In genomic region chr7:75987026-75987804, GRCh38 we compare ENCODE assay signal across 22 cellular contexts. TPM values are rescaled to one million over a fixed set of nuclear protein-coding genes. Genes with fewer than 3 reads are reported as not detected.
A peak's percentile ranks its signal among the peaks of the same experiment; 100 is the strongest.
DNase-seq lines count a peak whose midpoint lies in the region; ATAC-seq, FAIRE-seq and TF ChIP-seq lines count a peak whose summit lies in the region.
"Had no signal": no experiment of that assay in that cellular context is flagged by ENCODE, and none has a peak within 500 bp of the region (broad histone marks: within the 10 kb centered on the region; RNA-seq: fewer than 3 reads in every experiment).

No MANE protein-coding gene starts in this region.

- POLR2A ChIA-PET in HepG2 (lab: Yijun Ruan, JAX), result interaction anchor here (1.5 kb wide), 1 partner anchor 71 kb away, joined by 3 read pairs; no protein-coding TSS in a partner anchor
- POLR2A ChIA-PET in HEK293T (lab: Yijun Ruan, JAX), result no interaction called here

- TF ChIP-seq RAD21 in HepG2 (CRISPR knock-in tag; IDR thresholded peaks at IDR 0.05), result no peak

- peak; percentile 38 for DNase-seq in Right ventricle myocardium superior
- DNase-seq in heart right ventricle, result no peak
- peak in 6 of 7 donors; percentile 46 to 67 (median 54) for DNase-seq in adrenal gland
- no peak for DNase-seq in HepG2 (ENCODE audit: low spot score)
- no peak for DNase-seq in stimulated activated naive B cell treated with anti-CD40 and anti-IgM and Interleukin-4, amounts not matched to agents 10 μg/mL and 1 μg/mL and 100 μg/mL, for 72 hours
- DNase-seq in iPS-NIHi7 (ENCODE audit: extremely low spot score), result no peak
- no peak for DNase-seq in HEK293T (ENCODE audit: extremely low spot score)
- DNase-seq: ACHN; activated CD4-positive, alpha-beta T cell treated with anti-CD3 and anti-CD28 coated beads, Interleukin-2, amount 50 U/mL, for 1 hour; activated naive CD4-positive, alpha-beta T cell treated with Interleukin-2 at 50 U/mL for 16 hours; cerebellar nuclear complex; effector memory CD8-positive, alpha-beta T cell; GF-D8; KG1; MV-4-11; NCI-H187 treated with DMSO at 0.1 percent for 48 hours; NCI-H446; NK-92 treated with Interleukin-12 subunit alpha and Interleukin-12 subunit beta, amount 100 ng/mL, for 24 hours; stimulated activated CD4-positive, alpha-beta T cell treated with anti-CD3 and anti-CD28 coated beads, Interleukin-12 subunit alpha, Interleukin-12 subunit beta, amount 100 ng/mL, for 4 hours had no signal

- H3K27ac ChIP-seq in heart right ventricle (peak overlapping the region in 5 of 10 donors; percentile 20 to 56 (median 40)), adrenal gland (peak overlapping the region; percentile 81 to 97 (median 85)), HepG2 (ENCODE audit: extremely low read length, insufficient read depth, low read length) (no peak overlapping the region)

- WGBS in heart right ventricle, 2 donors, result 91 to 92% methylated on average over 32 of the region's 32 CpGs
- 87 to 90% (median 89%) methylated on average over 25 to 32 of the region's 32 CpGs for WGBS in adrenal gland, 4 donors
- WGBS in HepG2 (ENCODE audit: low lambda C conversion rate), result 96% methylated on average over 24 of the region's 32 CpGs

- H3K4me2 ChIP-seq in HepG2 (ENCODE audit: low read depth, low read length), result no peak overlapping the region

- H3K36me3 Mint-ChIP-seq in stimulated activated naive B cell treated with anti-CD40 and anti-IgM and Interleukin-4, amounts not matched to agents 10 μg/mL and 1 μg/mL and 100 μg/mL, for 72 hours, result peaks cover 36 to 59% of the 10 kb centered on the region in 2 donors

- H3K36me3 ChIP-seq in heart right ventricle (peaks cover 0 to 67% (median 49%) of the 10 kb centered on the region in 9 donors), adrenal gland (replicated peaks in 1 of 2) (peaks cover 0 to 61% of the 10 kb centered on the region in 2 donors), HepG2 (replicated peaks in 1 of 2; ENCODE audit: control insufficient read depth in 1 of 2, insufficient read depth in 2 of 2, low read length in 2 of 2) (peaks cover 33 to 56% of the 10 kb centered on the region in 2 experiments; a peak in 4 of 5 replicates)

- no peak overlapping the region for H3K4me3 Mint-ChIP-seq in stimulated activated naive B cell treated with anti-CD40 and anti-IgM and Interleukin-4, amounts not matched to agents 10 μg/mL and 1 μg/mL and 100 μg/mL, for 72 hours
- H3K4me3 Mint-ChIP-seq: effector memory CD8-positive, alpha-beta T cell had no signal

- no peaks in the 10 kb centered on the region for H3K9me3 Mint-ChIP-seq in stimulated activated naive B cell treated with anti-CD40 and anti-IgM and Interleukin-4, amounts not matched to agents 10 μg/mL and 1 μg/mL and 100 μg/mL, for 72 hours
- H3K9me3 Mint-ChIP-seq: effector memory CD8-positive, alpha-beta T cell; naive thymus-derived CD8-positive, alpha-beta T cell had no signal

- H3K27me3 Mint-ChIP-seq in stimulated activated naive B cell treated with anti-CD40 and anti-IgM and Interleukin-4, amounts not matched to agents 10 μg/mL and 1 μg/mL and 100 μg/mL, for 72 hours, result no peaks in the 10 kb centered on the region
- H3K27me3 Mint-ChIP-seq: effector memory CD8-positive, alpha-beta T cell; naive thymus-derived CD8-positive, alpha-beta T cell had no signal

- CTCF ChIA-PET in HepG2 (lab: Yijun Ruan, JAX; ENCODE audit: low intra/inter-chr PET ratio, low total read pairs) (no interaction called here), HEK293T (lab: Yijun Ruan, JAX) (no interaction called here)

- peaks cover 4% of the 10 kb centered on the region; the same call in 1 of the 2 replicates for H4K20me1 ChIP-seq in HepG2 (ENCODE audit: insufficient read depth, low read length)

- TF ChIP-seq POLR2A in adrenal gland (IDR thresholded peaks at IDR 0.05) (no peak), HepG2 (IDR thresholded peaks at IDR 0.05; ENCODE audit: insufficient read depth in 1 of 2, low read depth in 2 of 2, low read length in 2 of 2) (no peak)

- no peaks in the 10 kb centered on the region for H3K9me3 ChIP-seq in heart right ventricle
- no peaks in the 10 kb centered on the region for H3K9me3 ChIP-seq in adrenal gland (replicated peaks in 1 of 3)
- H3K9me3 ChIP-seq in HepG2 (ENCODE audit: low read length), result no peaks in the 10 kb centered on the region

- H3K4me3 ChIP-seq in heart right ventricle (no peak overlapping the region), adrenal gland (no peak overlapping the region), HepG2 (replicated peaks in 1 of 3; ENCODE audit: insufficient read depth in 1 of 3, low read depth in 2 of 3, low read length in 3 of 3) (no peak overlapping the region)

- peaks cover 26% of the 10 kb centered on the region in 2 donors for H3K4me1 Mint-ChIP-seq in stimulated activated naive B cell treated with anti-CD40 and anti-IgM and Interleukin-4, amounts not matched to agents 10 μg/mL and 1 μg/mL and 100 μg/mL, for 72 hours

- TF ChIP-seq CTCF in heart right ventricle (IDR thresholded peaks at IDR 0.05) (no peak), adrenal gland (IDR thresholded peaks at IDR 0.05) (no peak), HepG2 (CRISPR knock-in tag; IDR thresholded peaks at IDR 0.05) (no peak)

- H3K79me2 ChIP-seq in HepG2 (ENCODE audit: insufficient read depth, low read length), result no peaks in the 10 kb centered on the region

- TF ChIP-seq EP300 in HepG2 (IDR thresholded peaks at IDR 0.05; ENCODE audit: low read depth in 2 of 2, low read length in 2 of 2) (no peak), HepG2 (CRISPR knock-in tag; IDR thresholded peaks at IDR 0.05; ENCODE audit: borderline replicate concordance) (no peak)

- H3K27me3 ChIP-seq in heart right ventricle (no peaks in the 10 kb centered on the region), adrenal gland (no peaks in the 10 kb centered on the region), HepG2 (ENCODE audit: control insufficient read depth in 1 of 2, insufficient read depth in 2 of 2, low read length in 2 of 2) (no peaks in the 10 kb centered on the region)

- in situ Hi-C loops in HepG2 (cut with HindIII; ENCODE audit: extremely low pct_ligation_motif_present, low pct_unique_long_range_greater_than_20kb), result no loop called here

- no peak for FAIRE-seq in HepG2 (lab: Jason Lieb, UNC)

- intact Hi-C loops in Right ventricle myocardium superior (cut with DNase I), result no loop called here
- intact Hi-C loops in heart right ventricle (cut with DNase I), result loop anchor here in 2 of 10 donors (5.0 kb wide), 1 partner anchor 40 kb away; no protein-coding TSS in a partner anchor
- intact Hi-C loops in adrenal gland (cut with DNase I), result loop anchor here in 1 of 2 donors (5.0 kb wide), 1 partner anchor 70 kb away; the partner anchor contains the start of gene POR
- intact Hi-C loops in HepG2 (cut with micrococcal nuclease; ENCODE audit: unreplicated experiment), result no loop called here

- H3K27ac Mint-ChIP-seq in stimulated activated naive B cell treated with anti-CD40 and anti-IgM and Interleukin-4, amounts not matched to agents 10 μg/mL and 1 μg/mL and 100 μg/mL, for 72 hours, result peak overlapping the region; percentile 63

- no peak overlapping the region for H3K9ac ChIP-seq in HepG2 (ENCODE audit: insufficient read depth, low read depth, low read length)

- H3K4me1 ChIP-seq in heart right ventricle (peaks cover 8 to 42% (median 20%) of the 10 kb centered on the region in 9 donors), adrenal gland (replicated peaks in 1 of 2) (peaks cover 31 to 57% of the 10 kb centered on the region in 2 donors), HepG2 (ENCODE audit: insufficient read depth, low read length) (peaks cover 13% of the 10 kb centered on the region)

- no peak for ATAC-seq in Right ventricle myocardium superior (ENCODE audit: poor library complexity)
- no peak for ATAC-seq in heart right ventricle
- peak; percentile 5; the same call in 2 of the 3 replicates for ATAC-seq in HepG2
- no peak for ATAC-seq in stimulated activated naive B cell treated with anti-CD40 and anti-IgM and Interleukin-4, amounts not matched to agents 10 μg/mL and 1 μg/mL and 100 μg/mL, for 72 hours (replicated peaks)
- ATAC-seq in HG03457 (IDR thresholded peaks at IDR 0.05; ENCODE audit: unreplicated experiment), result no peak
- ATAC-seq: effector memory CD8-positive, alpha-beta T cell; HCT116; naive thymus-derived CD8-positive, alpha-beta T cell had no signal

- H2AFZ ChIP-seq in HepG2 (ENCODE audit: low read length), result no peak overlapping the region

- TSS peak; percentile 36 for BruUV-seq in HepG2 (replicated peaks; lab: Mats Ljungman, UMichigan)

TF ChIP-seq in HepG2, 621 proteins besides CTCF, POLR2A, EP300 and RAD21 (continues in another document):
- TF ChIP-seq ZNF781 (CRISPR knock-in tag; IDR thresholded peaks at IDR 0.05; ENCODE audit: borderline replicate concordance, not compliant biosample characterization), result no peak

TF ChIP-seq in HEK293T, 16 proteins besides CTCF, POLR2A, EP300 and RAD21 (continues in another document):
- TF ChIP-seq SP1 (IDR thresholded peaks at IDR 0.05) (no peak), L3MBTL2 (conservative IDR thresholded peaks at IDR 0.05) (no peak)

RNA-seq across cellular contexts. Expression of gene TMEM120A, which starts 7.2 kb away (rescaled TPM):
- total RNA-seq in Right ventricle myocardium superior (90.7 TPM), heart right ventricle (100 to 1,000 TPM; 132 to 192 (median 149) TPM), adrenal gland (100 to 1,000 TPM in 4 of 8 donors, 10 to 100 TPM in 4; 51.4 to 277 (median 113) TPM), HepG2 (2016; rRNA removed; fragmentation: Illumina TruSeq; extraction: Trizol) (22.9 and 40.3 TPM in 2 replicates)
- polyA plus RNA-seq in heart right ventricle (100 to 1,000 TPM; 179 to 220 TPM), adrenal gland (100 to 1,000 TPM; 197 to 260 (median 227) TPM), HepG2 (2011; rRNA removed) (102 and 116 TPM in 2 replicates)
- total RNA-seq in HepG2 (2016; cell fraction: cytosol; rRNA removed; fragmentation: Illumina TruSeq; extraction: Trizol; ENCODE audit: low read depth), result 31.6 and 36.7 TPM in 2 replicates
- total RNA-seq in HepG2 (2016; cell fraction: insoluble cytoplasmic fraction; rRNA removed; fragmentation: Illumina TruSeq; extraction: Trizol), result 26.0 and 40.4 TPM in 2 replicates
- 34.6 and 34.8 TPM in 2 replicates for total RNA-seq in HepG2 (2016; cell fraction: membrane; rRNA removed; fragmentation: Illumina TruSeq; extraction: Trizol)
- total RNA-seq in HepG2 (2016; cell fraction: nucleus; rRNA removed; fragmentation: Illumina TruSeq; extraction: Trizol), result 31.7 and 39.9 TPM in 2 replicates
- polyA plus RNA-seq in HepG2 (2011; cell fraction: cytosol; rRNA removed), result 81.9 and 91.9 TPM in 2 replicates
- 76.1 and 77.6 TPM in 2 replicates for polyA plus RNA-seq in HepG2 (2011; cell fraction: nucleus; rRNA removed)
- polyA plus RNA-seq in HepG2 (2012), result 41.2 and 57.5 TPM in 2 replicates
- polyA plus RNA-seq in HepG2 (2016; cell fraction: cytosol; fragmentation: Illumina TruSeq; extraction: Trizol; ENCODE audit: low read depth), result 78.5 and 88.6 TPM in 2 replicates
- 64.8 and 69.3 TPM in 2 replicates for polyA plus RNA-seq in HepG2 (2016; cell fraction: insoluble cytoplasmic fraction; fragmentation: Illumina TruSeq; extraction: Trizol; ENCODE audit: low read depth)
- 81.3 and 84.7 TPM in 2 replicates for polyA plus RNA-seq in HepG2 (2016; cell fraction: membrane; fragmentation: Illumina TruSeq; extraction: Trizol; ENCODE audit: low read depth)
- polyA plus RNA-seq in HepG2 (2016; cell fraction: nucleus; fragmentation: Illumina TruSeq; extraction: Trizol; ENCODE audit: insufficient read depth, low read depth), result 144 and 149 TPM in 2 replicates
- 97.0 and 238 TPM in 2 replicates for polyA minus RNA-seq in HepG2 (2011; rRNA and poly(A)+ RNA removed; ENCODE audit: low replicate concordance)
- polyA minus RNA-seq in HepG2 (2011; cell fraction: cytosol; rRNA and poly(A)+ RNA removed), result 32.4 and 39.8 TPM in 2 replicates
- polyA minus RNA-seq in HepG2 (2011; cell fraction: nucleus; rRNA and poly(A)+ RNA removed), result 15.5 and 22.4 TPM in 2 replicates

Comparison
In these comparisons a context has a peak if more than half of its experiments do, and no peak if none do; other contexts are left out.
1. DNase-seq: peak in Right ventricle myocardium superior (single experiment) and adrenal gland (6 of 7); none in heart right ventricle (0 of 2), HepG2 (single experiment), stimulated activated naive B cell treated with anti-CD40 and anti-IgM and Interleukin-4, amounts not matched to agents 10 μg/mL and 1 μg/mL and 100 μg/mL, for 72 hours (single experiment), iPS-NIHi7 (single experiment) and HEK293T (single experiment).